In the genomic region with DNA sequence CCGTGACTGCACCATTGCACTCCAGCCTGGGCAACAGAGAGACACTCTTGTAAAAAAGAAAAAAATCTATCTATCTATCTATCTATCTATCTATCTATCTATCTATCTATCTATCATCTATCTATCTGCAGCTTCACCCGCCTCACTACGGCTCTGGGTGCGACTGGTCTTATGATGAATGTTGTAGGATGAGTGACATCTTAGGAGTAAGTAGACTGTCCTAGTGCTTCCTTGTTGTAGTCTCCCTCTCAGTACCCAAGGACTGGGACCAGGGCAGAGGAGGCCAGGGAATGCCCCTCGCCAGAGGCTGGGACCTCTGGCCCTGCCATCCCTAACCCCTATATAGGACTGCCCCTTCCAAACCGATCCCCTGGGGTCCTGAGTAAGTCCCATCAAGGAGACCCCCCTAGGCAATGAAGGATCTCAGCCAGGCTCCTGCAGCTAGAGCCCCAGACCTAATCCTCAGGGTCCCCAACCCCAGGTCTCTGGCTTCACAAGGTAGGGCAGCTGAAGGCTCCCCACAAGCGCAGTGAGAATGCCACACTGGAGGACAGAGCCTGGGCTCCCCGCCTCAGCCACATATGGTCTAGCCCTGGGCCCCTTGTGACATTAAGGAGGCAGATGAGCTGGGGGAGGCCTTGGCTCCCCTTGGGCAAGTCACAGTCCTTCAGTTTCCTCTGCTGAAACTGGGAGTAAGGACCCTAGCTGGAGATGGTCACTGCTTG, we compare ENCODE assay signal across 8 cellular contexts. TPM values are rescaled to one million over a fixed set of nuclear protein-coding genes. Genes with fewer than 3 reads are reported as not detected.
DNase-seq lines count a peak whose midpoint lies in the region; ATAC-seq and TF ChIP-seq lines count a peak whose summit lies in the region.

No MANE protein-coding gene starts in this region.

- H3K9me3 ChIP-seq in BLaER1 treated with 17β-estradiol and CSF1 and Interleukin-3, amounts not matched to agents 10 nM and 100 nM (replicated peaks in 1 of 11), result no peaks in the 10 kb centered on the region
- H3K9me3 ChIP-seq in breast epithelium (no peaks in the 10 kb centered on the region), neural progenitor cell (ENCODE audit: low read depth) (no peaks in the 10 kb centered on the region)

- H3K27me3 ChIP-seq in BLaER1 treated with 17β-estradiol and CSF1 and Interleukin-3, amounts not matched to agents 10 nM and 100 nM, result no peaks in the 10 kb centered on the region
- no peaks in the 10 kb centered on the region for H3K27me3 ChIP-seq in KMS-11 (ENCODE audit: insufficient read depth, low read depth)
- H3K27me3 ChIP-seq in breast epithelium, result no peaks in the 10 kb centered on the region
- peaks cover 28% of the 10 kb centered on the region for H3K27me3 ChIP-seq in neural progenitor cell

- peak overlapping the region in 4 of 11 experiments; percentile 20 to 98 (median 96); a peak in 3 of 22 replicates for H3K9ac ChIP-seq in BLaER1 treated with 17β-estradiol and CSF1 and Interleukin-3, amounts not matched to agents 10 nM and 100 nM
- H3K9ac ChIP-seq in KMS-11, result no peak overlapping the region
- H3K9ac ChIP-seq in neural progenitor cell, result no peak overlapping the region

- peaks cover 15% of the 10 kb centered on the region; the same call in 1 of the 2 replicates for H3K79me2 ChIP-seq in KMS-11 (ENCODE audit: insufficient read depth, low read depth)
- H3K79me2 ChIP-seq in neural progenitor cell (ENCODE audit: low read depth), result peaks cover 32% of the 10 kb centered on the region

- peaks cover 18 to 35% (median 31%) of the 10 kb centered on the region in 10 experiments for H3K4me1 ChIP-seq in BLaER1 treated with 17β-estradiol and CSF1 and Interleukin-3, amounts not matched to agents 10 nM and 100 nM
- H3K4me1 ChIP-seq in KMS-11 (ENCODE audit: low read depth, poor library complexity, severe bottlenecking) (peaks cover 10% of the 10 kb centered on the region), breast epithelium (peaks cover 0 to 5% of the 10 kb centered on the region in 2 donors), neural progenitor cell (no peaks in the 10 kb centered on the region)

- DNase-seq in breast epithelium (ENCODE audit: low spot score in 2 of 2) (no peak), neural progenitor cell (ENCODE audit: low spot score) (no peak), NCI-H82 treated with DMSO at 0.1 percent for 48 hours (lab: John Stamatoyannopoulos, UW; ENCODE audit: unreplicated experiment) (no peak), anterior cingulate cortex (lab: John Stamatoyannopoulos, UW) (no peak)
- DNase-seq in stimulated activated CD4-positive, alpha-beta T cell treated with anti-CD3 and anti-CD28 coated beads, Interleukin-4, amount 100 ng/mL, for 4 hours, result no peak

- intact Hi-C loops in breast epithelium (cut with DNase I; ENCODE audit: low total_unique reads), result no loop called here

- no peaks in the 10 kb centered on the region for H3K9me3 Mint-ChIP-seq in neural progenitor cell

- H2AFZ ChIP-seq in KMS-11 (ENCODE audit: low read depth) (peak overlapping the region; percentile 54; the same call in 1 of the 2 replicates), neural progenitor cell (replicated peaks) (no peak overlapping the region)

- peak overlapping the region; percentile 95 for H3K27ac Mint-ChIP-seq in neural progenitor cell

- TF ChIP-seq POLR2A in breast epithelium (IDR thresholded peaks at IDR 0.05), result no peak

- H4K20me1 ChIP-seq in BLaER1 treated with 17β-estradiol and CSF1 and Interleukin-3, amounts not matched to agents 10 nM and 100 nM, result peaks cover 6 to 34% (median 26%) of the 10 kb centered on the region in 11 experiments; a peak in 20 of 22 replicates
- no peaks in the 10 kb centered on the region for H4K20me1 ChIP-seq in KMS-11 (ENCODE audit: insufficient read depth)
- peaks cover 6% of the 10 kb centered on the region for H4K20me1 ChIP-seq in neural progenitor cell (ENCODE audit: low read depth)

- H3K27ac ChIP-seq in BLaER1 treated with 17β-estradiol and CSF1 and Interleukin-3, amounts not matched to agents 10 nM and 100 nM, result peak overlapping the region in 8 of 11 experiments; percentile 1 to 93 (median 90); a peak in 7 of 22 replicates
- H3K27ac ChIP-seq in KMS-11, result no peak overlapping the region
- H3K27ac ChIP-seq in breast epithelium, result peak overlapping the region; percentile 89 to 90
- H3K27ac ChIP-seq in neural progenitor cell, result no peak overlapping the region

- H3K4me1 Mint-ChIP-seq in neural progenitor cell, result peaks cover 13% of the 10 kb centered on the region

- peak overlapping the region; percentile 97 for H3K4me3 Mint-ChIP-seq in neural progenitor cell

- H3K27me3 Mint-ChIP-seq in neural progenitor cell (ENCODE audit: insufficient read depth, low read depth), result peaks cover 19% of the 10 kb centered on the region

- no peak for ATAC-seq in HG03442 (IDR thresholded peaks at IDR 0.05; ENCODE audit: unreplicated experiment)

- no peaks in the 10 kb centered on the region for H3K36me3 Mint-ChIP-seq in neural progenitor cell

- TF ChIP-seq CTCF in KMS-11 (conservative IDR thresholded peaks at IDR 0.05; ENCODE audit: low read depth, low read length), result no peak
- TF ChIP-seq CTCF in breast epithelium (IDR thresholded peaks at IDR 0.05), result no peak
- TF ChIP-seq CTCF in neural progenitor cell (IDR thresholded peaks at IDR 0.05), result no peak

- peak overlapping the region; percentile 35 to 99 (median 67); a peak in 19 of 22 replicates for H3K4me2 ChIP-seq in BLaER1 treated with 17β-estradiol and CSF1 and Interleukin-3, amounts not matched to agents 10 nM and 100 nM
- H3K4me2 ChIP-seq in KMS-11, result no peak overlapping the region
- peak overlapping the region; percentile 49 for H3K4me2 ChIP-seq in neural progenitor cell

- peak overlapping the region in 2 of 10 experiments; percentile 91 to 97; a peak in 2 of 20 replicates for H3K4me3 ChIP-seq in BLaER1 treated with 17β-estradiol and CSF1 and Interleukin-3, amounts not matched to agents 10 nM and 100 nM
- H3K4me3 ChIP-seq in KMS-11 (IDR thresholded peaks at IDR 0.05; ENCODE audit: insufficient read depth, low read depth, low read length) (no peak overlapping the region), breast epithelium (peak overlapping the region; percentile 85 to 99 (median 97)), neural progenitor cell (peak overlapping the region; percentile 94)

- no peaks in the 10 kb centered on the region for H3F3A ChIP-seq in neural progenitor cell (ENCODE audit: low read depth)

- peaks cover 23 to 33% (median 26%) of the 10 kb centered on the region in 11 experiments for H3K36me3 ChIP-seq in BLaER1 treated with 17β-estradiol and CSF1 and Interleukin-3, amounts not matched to agents 10 nM and 100 nM
- H3K36me3 ChIP-seq in KMS-11 (ENCODE audit: insufficient read depth) (no peaks in the 10 kb centered on the region), breast epithelium (no peaks in the 10 kb centered on the region), neural progenitor cell (no peaks in the 10 kb centered on the region)

RNA-seq across cellular contexts. Expression of gene SEC13, which starts 0.9 kb away (rescaled TPM):
- 100 to 1,000 TPM in 1 of 3 donors, 10 to 100 TPM in 2; 80.2 to 111 (median 87.7) TPM for total RNA-seq in breast epithelium
- total RNA-seq in neural progenitor cell (ENCODE audit: low replicate concordance), result 61.2 and 91.2 TPM in 2 replicates

RNA-seq across cellular contexts. Expression of gene GHRL, which starts 29.0 kb away (rescaled TPM):
- 1 to 10 TPM in 1 of 3 donors, under 1 TPM in 1, not detected in 1; 0.66 to 1.0 TPM for total RNA-seq in breast epithelium
- total RNA-seq in neural progenitor cell (ENCODE audit: low replicate concordance), result not detected in 2 replicates

Comparison
In these comparisons a context has a peak if more than half of its experiments do, and no peak if none do; other contexts are left out.
1. H3K27ac ChIP-seq: peak in BLaER1 treated with 17β-estradiol and CSF1 and Interleukin-3, amounts not matched to agents 10 nM and 100 nM (8 of 11) and breast epithelium (2 of 2); none in KMS-11 (single experiment) and neural progenitor cell (single experiment).